10 cellular contexts compared by ENCODE assay signal in the genomic region with DNA sequence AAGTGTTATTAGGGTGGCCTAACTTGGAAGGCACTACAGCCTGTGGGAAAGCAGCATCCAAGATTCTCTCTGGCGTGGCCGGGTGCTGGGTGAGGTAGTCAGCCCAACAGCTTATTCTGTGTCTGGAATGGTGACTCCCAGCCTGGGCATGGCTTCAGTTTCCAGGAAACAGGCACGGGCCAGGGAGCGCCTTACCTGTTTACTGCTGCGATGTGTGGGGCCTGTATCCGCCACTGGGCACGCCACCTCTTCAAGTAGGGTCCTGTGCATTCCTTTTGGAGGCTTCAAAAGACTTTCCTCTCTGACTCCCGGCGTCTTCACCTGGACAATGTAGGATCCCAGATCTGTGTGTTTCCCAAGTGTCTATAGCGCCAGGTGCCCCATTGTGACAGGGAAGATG. TPM values are rescaled to one million over a fixed set of nuclear protein-coding genes. Genes with fewer than 3 reads are reported as not detected.
"Had no signal": no experiment of that assay in that cellular context is flagged by ENCODE, and none has a peak within 500 bp of the region (broad histone marks: within the 10 kb centered on the region; RNA-seq: fewer than 3 reads in every experiment).

No MANE protein-coding gene starts in this region.

RNA-seq across cellular contexts. Expression of gene TP53TG3D, which starts 10.5 kb away (rescaled TPM):
- total RNA-seq: activated CD4-positive, alpha-beta memory T cell treated with anti-CD3 and anti-CD28 coated beads for 36 hours; activated naive CD4-positive, alpha-beta T cell treated with anti-CD3 and anti-CD28 coated beads for 36 hours; activated T-helper 1 cell treated with anti-CD3 and anti-CD28 coated beads, Interleukin-12 subunit alpha, Interleukin-12 subunit beta, Interleukin-2, Interleukin-4 antibody, amounts not matched to agents 30 ng/mL and 10 ng/mL and 1 ng/mL, durations not matched to agents 14 hours and 24 hours and 36 hours; activated T-helper 17 cell treated with anti-CD3 and anti-CD28 coated beads, Interleukin-2, amount 50 U/mL, for 72 hours; aorta; astrocyte; body of pancreas; T-helper 1 cell treated with Interleukin-12 subunit alpha and Interleukin-12 subunit beta and Interleukin-4 antibody, amounts not matched to agents 30 ng/mL and 1 ng/mL, for 36 hours; T-helper 2 cell treated with Interferon-gamma antibody and Interleukin-4, amounts not matched to agents 100 ng/mL and 5 ng/mL, for 36 hours; WTC11 had no signal
